31 cellular contexts compared by ENCODE assay signal in the genomic region with DNA sequence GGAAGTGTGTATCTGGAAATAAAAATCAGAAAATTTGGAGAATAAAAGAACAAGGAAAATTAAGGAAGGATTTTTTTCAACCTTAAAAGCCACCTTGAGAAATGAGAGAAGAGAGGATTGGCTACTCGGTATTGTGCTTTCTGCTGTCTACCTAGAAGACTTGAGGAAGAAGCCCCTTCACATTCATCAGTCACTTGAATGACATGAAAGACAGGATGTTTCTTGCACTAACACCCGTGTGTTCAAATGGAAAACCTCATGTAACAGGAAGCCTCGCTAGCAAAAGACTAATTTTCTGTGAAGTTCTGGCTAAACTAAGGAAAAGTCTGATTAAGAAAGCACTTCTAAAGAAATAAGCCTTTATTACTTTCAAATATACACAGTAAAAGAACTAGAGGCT.
DNase-seq lines count a peak whose midpoint lies in the region; ATAC-seq, FAIRE-seq and TF ChIP-seq lines count a peak whose summit lies in the region.
"Had no signal": no experiment of that assay in that cellular context is flagged by ENCODE, and none has a peak within 500 bp of the region (broad histone marks: within the 10 kb centered on the region; RNA-seq: fewer than 3 reads in every experiment).

No MANE protein-coding gene starts in this region.

- H3K27me3 ChIP-seq in Karpas-422 (ENCODE audit: low read length) = no peaks in the 10 kb centered on the region
- no peaks in the 10 kb centered on the region for H3K27me3 ChIP-seq in GM12878 (replicated peaks in 1 of 2; ENCODE audit: control insufficient read depth in 2 of 2, insufficient read depth in 2 of 2, low read length in 1 of 2)
- H3K27me3 ChIP-seq: brain microvascular endothelial cell, neural progenitor cell, right atrium auricular region, SJSA1 had no signal

- H3K27ac ChIP-seq in Karpas-422 (ENCODE audit: low read length) = peak overlapping the region; percentile 96
- no peak overlapping the region for H3K27ac ChIP-seq in GM12878 (ENCODE audit: control insufficient read depth, insufficient read depth)
- H3K27ac ChIP-seq: brain microvascular endothelial cell, epithelial cell of prostate, neural progenitor cell, parathyroid adenoma, right atrium auricular region, SJSA1 had no signal

- RAD21 ChIA-PET in GM12878 (lab: Charles Lee; ENCODE audit: unreplicated experiment) = interaction anchor here (1.1 to 1.2 kb wide), 3 partner anchors 8 to 336 kb away, joined by 3 to 4 read pairs (median 4); no protein-coding TSS in a partner anchor

- H3K9ac ChIP-seq in Karpas-422 (ENCODE audit: low read length) (peak overlapping the region; percentile 37), GM12878 (ENCODE audit: control insufficient read depth, insufficient read depth, low read length) (no peak overlapping the region)
- H3K9ac ChIP-seq: neural progenitor cell, parathyroid adenoma had no signal

- H2AFZ ChIP-seq in Karpas-422 (ENCODE audit: low read length) (peak overlapping the region; percentile 8; the same call in 1 of the 2 replicates), GM12878 (ENCODE audit: control insufficient read depth, low read depth, low read length) (no peak overlapping the region)
- H2AFZ ChIP-seq: neural progenitor cell, parathyroid adenoma had no signal

- no peak for TF ChIP-seq RAD21 in GM12878 (IDR thresholded peaks at IDR 0.05; ENCODE audit: insufficient read depth, low read depth, low read length)

- peak overlapping the region; percentile 12 for H3K4me3 ChIP-seq in Karpas-422 (ENCODE audit: low read length)
- H3K4me3 ChIP-seq in GM12878 = no peak overlapping the region
- H3K4me3 ChIP-seq: lung, neural progenitor cell, right atrium auricular region, SJSA1, smooth muscle cell had no signal

- CTCF ChIA-PET in GM12878 (lab: Yijun Ruan, JAX) = interaction anchor here (1.1 to 1.9 kb wide), 2 partner anchors 9 to 24 kb away, joined by 3 to 4 read pairs; no protein-coding TSS in a partner anchor

- POLR2A ChIA-PET in GM12878 (lab: Charles Lee) = no interaction called here

- no peak for TF ChIP-seq EP300 in GM12878 (IDR thresholded peaks at IDR 0.05; ENCODE audit: borderline replicate concordance in 1 of 2, control insufficient read depth in 1 of 2, low read depth in 2 of 2, low read length in 2 of 2)

- FAIRE-seq in GM12878 (lab: Jason Lieb, UNC) = no peak
- FAIRE-seq: TTC549 had no signal

- in situ Hi-C loops in GM12878 (cut with MboI) = no loop called here
- in situ Hi-C loops in ACHN (cut with HindIII; ENCODE audit: low pct_ligation_motif_present, low pct_unique_long_range_greater_than_20kb, low sequenced_read_pairs) = no loop called here

- 2% methylated on average over 3 of the region's 3 CpGs for WGBS in GM12878 (ENCODE audit: insufficient coverage, insufficient replicate concordance, low lambda C conversion rate, missing lambda C conversion rate)

- no peaks in the 10 kb centered on the region for H3K9me3 ChIP-seq in Karpas-422 (ENCODE audit: low read length)
- no peaks in the 10 kb centered on the region; the same call in 2 of the 3 replicates for H3K9me3 ChIP-seq in GM12878 (replicated peaks; ENCODE audit: control insufficient read depth, insufficient read depth, low read length)
- H3K9me3 ChIP-seq: Caco-2, right atrium auricular region, SJSA1 had no signal

- BruUV-seq in GM12878 (replicated peaks; lab: Mats Ljungman, UMichigan) = no TSS peak

- no peak for ATAC-seq in stimulated activated naive CD8-positive, alpha-beta T cell treated with anti-CD3 and anti-CD28 coated beads, Interleukin-15, amount 100 ng/mL, for 72 hours
- ATAC-seq in stimulated activated naive CD8-positive, alpha-beta T cell treated with anti-CD3 and anti-CD28 coated beads, Interleukin-15, Interleukin-2, amounts not matched to agents 100 U/mL and 50 U/mL, for 24 hours = no peak
- ATAC-seq in GM12878 (no peak), GM21737 (IDR thresholded peaks at IDR 0.05; ENCODE audit: unreplicated experiment) (no peak), HG03460 (IDR thresholded peaks at IDR 0.05; ENCODE audit: unreplicated experiment) (no peak)
- ATAC-seq: activated CD4-positive, alpha-beta T cell treated with anti-CD3 and anti-CD28 coated beads for 36 hours had no signal

- DNase-seq in stimulated activated naive CD8-positive, alpha-beta T cell treated with anti-CD3 and anti-CD28 coated beads, Interleukin-15, amount 100 ng/mL, for 72 hours = no peak
- DNase-seq in stimulated activated naive CD8-positive, alpha-beta T cell treated with anti-CD3 and anti-CD28 coated beads, Interleukin-15, Interleukin-2, amounts not matched to agents 100 U/mL and 50 U/mL, for 24 hours = no peak
- DNase-seq in Karpas-422 (peak; percentile 73), GM12878 (ENCODE audit: low read depth, low spot score) (no peak), SW480 (ENCODE audit: low spot score) (no peak), ACHN (no peak)
- DNase-seq: activated CD4-positive, alpha-beta T cell treated with anti-CD3 and anti-CD28 coated beads for 36 hours; activated CD8-positive, alpha-beta memory T cell treated with anti-CD3 and anti-CD28 coated beads for 24 hours; activated gamma-delta T cell; activated T-cell treated with anti-CD3 and anti-CD28 coated beads, Interleukin-2, amount 50 U/mL, for 1 hour; amniotic stem cell; brain microvascular endothelial cell; Caco-2; DMS79; kidney glomerular epithelial cell; NCI-H1105 treated with DMSO at 0.1 percent for 48 hours; NCI-H2029; NCI-H2227 treated with DMSO at 0.1 percent for 48 hours; NCI-H526 treated with DMSO at 0.1 percent for 48 hours; RPMI8226; stimulated activated CD4-positive, alpha-beta T cell treated with anti-CD3 and anti-CD28 coated beads, Interleukin-2, amount 100 ng/mL, for 24 hours had no signal

- H3K27me3 Mint-ChIP-seq in stimulated activated naive CD8-positive, alpha-beta T cell treated with anti-CD3 and anti-CD28 coated beads, Interleukin-15, amount 100 ng/mL, for 72 hours = no peaks in the 10 kb centered on the region
- H3K27me3 Mint-ChIP-seq: activated CD4-positive, alpha-beta T cell treated with anti-CD3 and anti-CD28 coated beads for 36 hours had no signal

- intact Hi-C loops in GM12878 (cut with micrococcal nuclease; ENCODE audit: unreplicated experiment) = no loop called here

- H3K27ac Mint-ChIP-seq in stimulated activated naive CD8-positive, alpha-beta T cell treated with anti-CD3 and anti-CD28 coated beads, Interleukin-15, amount 100 ng/mL, for 72 hours = peak overlapping the region; percentile 13 to 28
- H3K27ac Mint-ChIP-seq: activated CD4-positive, alpha-beta T cell treated with anti-CD3 and anti-CD28 coated beads for 36 hours; neural progenitor cell had no signal

- no peak for TF ChIP-seq CTCF in GM12878 (IDR thresholded peaks at IDR 0.05 in 2 of 3, conservative IDR thresholded peaks at IDR 0.05 in 1 of 3; ENCODE audit: control insufficient read depth in 2 of 3, extremely low read depth in 1 of 3, insufficient read depth in 1 of 3, low read depth in 3 of 3, low read length in 3 of 3)

- no peaks in the 10 kb centered on the region for H3K36me3 ChIP-seq in Karpas-422 (ENCODE audit: insufficient read depth, low read length)
- H3K36me3 ChIP-seq in GM12878 (ENCODE audit: control insufficient read depth in 2 of 2, insufficient read depth in 2 of 2, low read length in 1 of 2) = no peaks in the 10 kb centered on the region
- H3K36me3 ChIP-seq: brain microvascular endothelial cell, neural progenitor cell, right atrium auricular region, SJSA1 had no signal

- peaks cover 23% of the 10 kb centered on the region for H3K4me1 Mint-ChIP-seq in stimulated activated naive CD8-positive, alpha-beta T cell treated with anti-CD3 and anti-CD28 coated beads, Interleukin-15, amount 100 ng/mL, for 72 hours

- H4K20me1 ChIP-seq in Karpas-422 (ENCODE audit: insufficient read depth, low read depth, low read length) (no peaks in the 10 kb centered on the region), GM12878 (ENCODE audit: control insufficient read depth, insufficient read depth) (no peaks in the 10 kb centered on the region)

- no peaks in the 10 kb centered on the region for H3K9me2 ChIP-seq in Karpas-422 (replicated peaks; ENCODE audit: insufficient read depth, low read length)

- H3K79me2 ChIP-seq in Karpas-422 (ENCODE audit: low read length) = no peaks in the 10 kb centered on the region
- H3K79me2 ChIP-seq in GM12878 (ENCODE audit: control insufficient read depth, insufficient read depth, low read length) = no peaks in the 10 kb centered on the region
- H3K79me2 ChIP-seq: parathyroid adenoma had no signal

- H3K4me2 ChIP-seq in Karpas-422 (ENCODE audit: low read depth, low read length, poor library complexity, severe bottlenecking) (peak overlapping the region; percentile 69), GM12878 (ENCODE audit: control insufficient read depth, insufficient read depth) (0 out of 2 replicates have a peak overlapping the region, but pooled peaks have one; percentile 3)
- H3K4me2 ChIP-seq: neural progenitor cell, smooth muscle cell had no signal

- TF ChIP-seq POLR2A in GM12878 (IDR thresholded peaks at IDR 0.05; ENCODE audit: low read depth, low read length) = no peak

- H3K4me1 ChIP-seq in Karpas-422 (ENCODE audit: low read length) (peaks cover 64% of the 10 kb centered on the region), GM12878 (ENCODE audit: control insufficient read depth, insufficient read depth, low read length) (peaks cover 20% of the 10 kb centered on the region)
- H3K4me1 ChIP-seq: Caco-2, parathyroid adenoma, right atrium auricular region, SJSA1 had no signal

- peaks cover 0 to 7% of the 10 kb centered on the region in 2 donors for H3K9me3 Mint-ChIP-seq in stimulated activated naive CD8-positive, alpha-beta T cell treated with anti-CD3 and anti-CD28 coated beads, Interleukin-15, amount 100 ng/mL, for 72 hours

- H3K4me3 Mint-ChIP-seq in stimulated activated naive CD8-positive, alpha-beta T cell treated with anti-CD3 and anti-CD28 coated beads, Interleukin-15, amount 100 ng/mL, for 72 hours = no peak overlapping the region
- H3K4me3 Mint-ChIP-seq: activated CD4-positive, alpha-beta T cell treated with anti-CD3 and anti-CD28 coated beads for 36 hours; neural progenitor cell had no signal

- SMC1A ChIA-PET in GM12878 (lab: Charles Lee; ENCODE audit: uncharacterized antibody, unreplicated experiment) = interaction anchor here (0.6 to 1.5 kb wide), 5 partner anchors 35 to 587 kb away, joined by 3 to 5 read pairs (median 3); no protein-coding TSS in a partner anchor

TF ChIP-seq in GM12878, 131 proteins besides CTCF, POLR2A, EP300 and RAD21 (continues in another document):
- no peak for TF ChIP-seq EGR1 (IDR thresholded peaks at IDR 0.05; ENCODE audit: borderline replicate concordance in 1 of 2, low read depth in 2 of 2, low read length in 2 of 2)
